Comparison of ENCODE assay signal across 3 cellular contexts in genomic region chr13:58827904-58828303, GRCh38.
"Had no signal": no experiment of that assay in that cellular context is flagged by ENCODE, and none has a peak within 500 bp of the region (broad histone marks: within the 10 kb centered on the region; RNA-seq: fewer than 3 reads in every experiment).

No MANE protein-coding gene starts in this region.

- DNase-seq: GDM1, GF-D8 had no signal

- ATAC-seq: GM12878 had no signal

- H3K4me3 ChIP-seq: GM12878 had no signal
